ENCODE assay signal across 8 cellular contexts in the genomic region with DNA sequence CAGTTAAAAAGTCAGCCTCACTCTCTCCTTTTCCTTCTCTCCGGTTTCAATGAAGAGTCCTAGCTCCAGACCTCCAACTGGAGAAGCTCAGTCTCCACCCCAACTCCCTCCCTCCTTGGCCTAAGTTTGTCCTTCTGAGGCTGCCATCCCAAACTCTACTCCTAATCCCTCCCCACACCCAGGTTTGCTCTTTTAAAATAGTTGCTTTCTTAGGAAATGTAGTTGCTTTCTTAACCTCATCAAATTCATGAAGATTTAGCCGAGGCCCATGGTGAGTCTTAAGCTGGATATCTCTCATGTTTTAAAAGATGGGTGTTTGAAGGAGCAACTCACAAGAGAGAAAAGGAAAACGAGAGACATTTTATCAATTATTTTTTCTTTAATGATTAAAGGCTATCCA. TPM values are rescaled to one million over a fixed set of nuclear protein-coding genes. Genes with fewer than 3 reads are reported as not detected.
DNase-seq lines count a peak whose midpoint lies in the region.

No MANE protein-coding gene starts in this region.

- peak overlapping the region; percentile 96 to 100 (median 99) for H3K27ac Mint-ChIP-seq in CD8-positive, alpha-beta memory T cell
- peak overlapping the region; percentile 99 for H3K27ac Mint-ChIP-seq in activated naive CD8-positive, alpha-beta T cell
- H3K27ac Mint-ChIP-seq in stimulated activated naive CD8-positive, alpha-beta T cell treated with anti-CD3 and anti-CD28 coated beads, Interleukin-15, Interleukin-2, amounts not matched to agents 100 ng/mL and 50 ng/mL, for 24 hours, result peak overlapping the region; percentile 93

- peaks cover 3% of the 10 kb centered on the region for H3K36me3 ChIP-seq in CD8-positive, alpha-beta memory T cell (ENCODE audit: insufficient read depth, low read length)

- no peaks in the 10 kb centered on the region for H3K9me3 Mint-ChIP-seq in CD8-positive, alpha-beta memory T cell
- H3K9me3 Mint-ChIP-seq in activated naive CD8-positive, alpha-beta T cell (ENCODE audit: low read depth), result no peaks in the 10 kb centered on the region
- no peaks in the 10 kb centered on the region for H3K9me3 Mint-ChIP-seq in stimulated activated naive CD8-positive, alpha-beta T cell treated with anti-CD3 and anti-CD28 coated beads, Interleukin-15, Interleukin-2, amounts not matched to agents 100 ng/mL and 50 ng/mL, for 24 hours

- CTCF ChIA-PET in CD8-positive, alpha-beta memory T cell (lab: Charles Lee), result no interaction called here

- H3K4me3 Mint-ChIP-seq in CD8-positive, alpha-beta memory T cell, result peak overlapping the region; percentile 96 to 100 (median 99)
- H3K4me3 Mint-ChIP-seq in activated naive CD8-positive, alpha-beta T cell, result peak overlapping the region; percentile 100
- peak overlapping the region; percentile 95 for H3K4me3 Mint-ChIP-seq in stimulated activated naive CD8-positive, alpha-beta T cell treated with anti-CD3 and anti-CD28 coated beads, Interleukin-15, Interleukin-2, amounts not matched to agents 100 ng/mL and 50 ng/mL, for 24 hours

- POLR2A ChIA-PET in CD8-positive, alpha-beta memory T cell (lab: Charles Lee), result no interaction called here

- peaks cover 0 to 31% (median 5%) of the 10 kb centered on the region in 3 donors for H3K36me3 Mint-ChIP-seq in CD8-positive, alpha-beta memory T cell
- peaks cover 4% of the 10 kb centered on the region for H3K36me3 Mint-ChIP-seq in activated naive CD8-positive, alpha-beta T cell
- peaks cover 16% of the 10 kb centered on the region for H3K36me3 Mint-ChIP-seq in stimulated activated naive CD8-positive, alpha-beta T cell treated with anti-CD3 and anti-CD28 coated beads, Interleukin-15, Interleukin-2, amounts not matched to agents 100 ng/mL and 50 ng/mL, for 24 hours (ENCODE audit: low read depth)

- no peak overlapping the region for H3K27ac ChIP-seq in CD8-positive, alpha-beta memory T cell (ENCODE audit: low read depth, low read length)

- no peaks in the 10 kb centered on the region for H3K27me3 ChIP-seq in CD8-positive, alpha-beta memory T cell (ENCODE audit: insufficient read depth, low read length, poor library complexity, severe bottlenecking)

- peak overlapping the region; percentile 81 for H3K4me3 ChIP-seq in CD8-positive, alpha-beta memory T cell (ENCODE audit: low read length)
- peak overlapping the region; percentile 83 for H3K4me3 ChIP-seq in Jurkat, Clone E6-1 (ENCODE audit: low read length)

- no peak for DNase-seq in CD8-positive, alpha-beta memory T cell
- no peak for DNase-seq in Jurkat, Clone E6-1 (ENCODE audit: low read depth, low spot score)
- DNase-seq in iPS DF 19.7 (ENCODE audit: low read depth, low spot score) (peak; percentile 28), GM19240 (ENCODE audit: insufficient read length, low spot score) (no peak), Ammon's horn (ENCODE audit: low spot score) (no peak)
- DNase-seq in activated effector memory CD4-positive, alpha-beta T cell treated with anti-CD3 and anti-CD28 coated beads, Interleukin-2, amount 50 U/mL, for 16 hours, result no peak

- no peaks in the 10 kb centered on the region for H3K9me3 ChIP-seq in CD8-positive, alpha-beta memory T cell (ENCODE audit: low read length)

- peaks cover 40% of the 10 kb centered on the region for H3K4me1 ChIP-seq in CD8-positive, alpha-beta memory T cell (ENCODE audit: insufficient read depth, low read length)

- H3K27me3 Mint-ChIP-seq in CD8-positive, alpha-beta memory T cell, result no peaks in the 10 kb centered on the region
- no peaks in the 10 kb centered on the region for H3K27me3 Mint-ChIP-seq in activated naive CD8-positive, alpha-beta T cell
- no peaks in the 10 kb centered on the region for H3K27me3 Mint-ChIP-seq in stimulated activated naive CD8-positive, alpha-beta T cell treated with anti-CD3 and anti-CD28 coated beads, Interleukin-15, Interleukin-2, amounts not matched to agents 100 ng/mL and 50 ng/mL, for 24 hours

- H3K4me1 Mint-ChIP-seq in CD8-positive, alpha-beta memory T cell, result peaks cover 53 to 82% (median 68%) of the 10 kb centered on the region in 3 donors
- peaks cover 61% of the 10 kb centered on the region for H3K4me1 Mint-ChIP-seq in activated naive CD8-positive, alpha-beta T cell (ENCODE audit: low read depth)
- peaks cover 57% of the 10 kb centered on the region for H3K4me1 Mint-ChIP-seq in stimulated activated naive CD8-positive, alpha-beta T cell treated with anti-CD3 and anti-CD28 coated beads, Interleukin-15, Interleukin-2, amounts not matched to agents 100 ng/mL and 50 ng/mL, for 24 hours (ENCODE audit: low read depth)

RNA-seq across cellular contexts. Expression of gene LANCL1, which starts 0.9 kb away (rescaled TPM):
- 10 to 100 TPM; 32.7 to 35.0 TPM for total RNA-seq in CD8-positive, alpha-beta memory T cell
- 22.1 TPM for polyA plus RNA-seq in CD8-positive, alpha-beta memory T cell
- 64.3 TPM for polyA plus RNA-seq in Jurkat, Clone E6-1 (2012; ENCODE audit: insufficient read depth, insufficient read length)
